8 cellular contexts compared by ENCODE assay signal in genomic region chr14:92122351-92122677, GRCh38. TPM values are rescaled to one million over a fixed set of nuclear protein-coding genes. Genes with fewer than 3 reads are reported as not detected.
DNase-seq lines count a peak whose midpoint lies in the region; ATAC-seq, FAIRE-seq and TF ChIP-seq lines count a peak whose summit lies in the region.

No MANE protein-coding gene starts in this region.

- ATAC-seq in A549 (peak; percentile 40 to 51), WTC11 (peak; percentile 12), HG03439 (IDR thresholded peaks at IDR 0.05; ENCODE audit: unreplicated experiment) (no peak)

- DNase-seq in A549 (ENCODE audit: low read depth in 1 of 2, low spot score in 1 of 2) (peak; percentile 10 to 18), GDM1 (lab: John Stamatoyannopoulos, UW) (peak; percentile 44), HTR-8/SVneo (ENCODE audit: insufficient read length, low spot score) (peak; percentile 12), WTC11 (ENCODE audit: low spot score) (no peak), foreskin fibroblast (peak in 1 of 2 donors; percentile 43), neural crest cell (ENCODE audit: low read depth, low spot score) (no peak), ecto neural progenitor cell (ENCODE audit: low spot score) (no peak)

- CTCF ChIA-PET in A549 (lab: Yijun Ruan, JAX) (interaction anchor here (0.6 to 10.3 kb wide), 6 partner anchors 12 to 569 kb away, joined by 3 to 99 read pairs (median 4); partner anchors contain the start of gene ATXN3), WTC11 (lab: Charles Lee) (interaction anchor here (0.5 to 8.2 kb wide), 6 partner anchors 15 to 231 kb away, joined by 3 to 91 read pairs (median 6); partner anchors contain the start of gene ATXN3)

- H3K27ac ChIP-seq in A549, result peak overlapping the region; percentile 97 to 98

- TF ChIP-seq RAD21 in A549 (conservative IDR thresholded peaks at IDR 0.05 in 1 of 2, IDR thresholded peaks at IDR 0.05 in 1 of 2), result no peak

- H3K4me2 ChIP-seq in A549, result peak overlapping the region; percentile 91

- H3K4me3 ChIP-seq in A549, result peak overlapping the region; percentile 94
- H3K4me3 ChIP-seq in foreskin fibroblast (ENCODE audit: low read depth in 1 of 2, low read length in 2 of 2), result peak overlapping the region; percentile 91 to 98

- H3K27me3 Mint-ChIP-seq in WTC11 (ENCODE audit: low read depth) (no peaks in the 10 kb centered on the region), neural crest cell (ENCODE audit: low read depth) (no peaks in the 10 kb centered on the region)

- H3K4me1 Mint-ChIP-seq in WTC11 (peaks cover 21% of the 10 kb centered on the region), neural crest cell (peaks cover 25% of the 10 kb centered on the region)

- POLR2A ChIA-PET in A549 (lab: Yijun Ruan, JAX) (interaction anchor here (0.6 to 5.2 kb wide), 6 partner anchors 11 to 672 kb away, joined by 3 to 60 read pairs (median 4); partner anchors contain the start of genes ATXN3, GOLGA5 and TRIP11), WTC11 (lab: Charles Lee) (interaction anchor here (0.7 to 3.6 kb wide), 6 partner anchors 15 to 201 kb away, joined by 3 to 30 read pairs (median 6); partner anchors contain the start of genes ATXN3, SLC24A4 and TRIP11)

- H3K36me3 Mint-ChIP-seq in WTC11 (peaks cover 32% of the 10 kb centered on the region), neural crest cell (ENCODE audit: low read depth) (peaks cover under 1% of the 10 kb centered on the region)

- H3K4me1 ChIP-seq in A549, result peaks cover 14% of the 10 kb centered on the region; the same call in 2 of the 3 replicates

- H3K4me3 Mint-ChIP-seq in WTC11, result peak overlapping the region; percentile 98
- H3K4me3 Mint-ChIP-seq in neural crest cell, result peak overlapping the region; percentile 98

- H3K9me3 Mint-ChIP-seq in WTC11 (no peaks in the 10 kb centered on the region), neural crest cell (no peaks in the 10 kb centered on the region)

- 1% methylated on average over 22 of the region's 22 CpGs for WGBS in A549 (ENCODE audit: missing lambda C conversion rate)

- FAIRE-seq in A549 (lab: Jason Lieb, UNC) (no peak), HTR-8/SVneo (lab: Jason Lieb, UNC) (no peak)

- peak overlapping the region; percentile 96 for H3K27ac Mint-ChIP-seq in WTC11
- H3K27ac Mint-ChIP-seq in neural crest cell (ENCODE audit: unreplicated experiment), result peak overlapping the region; percentile 99

- no peak for TF ChIP-seq CTCF in A549 (IDR thresholded peaks at IDR 0.05)
- no peak for TF ChIP-seq CTCF in WTC11 (IDR thresholded peaks at IDR 0.05)
- no peak for TF ChIP-seq CTCF in foreskin fibroblast (IDR thresholded peaks at IDR 0.05; ENCODE audit: low read depth, low read length)
- no peak for TF ChIP-seq CTCF in neural crest cell (conservative IDR thresholded peaks at IDR 0.05)

- H3K9me3 ChIP-seq in A549, result no peaks in the 10 kb centered on the region

- TF ChIP-seq EP300 in A549 (IDR thresholded peaks at IDR 0.05), result no peak

- TF ChIP-seq POLR2A in A549 (IDR thresholded peaks at IDR 0.05; ENCODE audit: low read length), result no peak

TF ChIP-seq in A549, 52 proteins besides CTCF, POLR2A, EP300 and RAD21:
- TF ChIP-seq PHF8 (IDR thresholded peaks at IDR 0.05; ENCODE audit: borderline replicate concordance, low read depth) (0 out of 2 replicates have a peak, but pooled peaks have one; percentile 29), MAX (IDR thresholded peaks at IDR 0.05) (0 out of 2 replicates have a peak, but pooled peaks have one; percentile 8), RNF2 (IDR thresholded peaks at IDR 0.05; ENCODE audit: borderline replicate concordance, low read depth) (no peak)
TF ChIP-seq in A549: peak in this region for 2.

TF ChIP-seq in WTC11, 78 proteins besides CTCF, POLR2A, EP300 and RAD21 (continues in another document):
- TF ChIP-seq STAT6 (CRISPR knock-in tag; conservative IDR thresholded peaks at IDR 0.05; ENCODE audit: low read depth) (no peak), AR (CRISPR knock-in tag; IDR thresholded peaks at IDR 0.05) (no peak)

RNA-seq across cellular contexts. Expression of gene CPSF2, which starts 0.5 kb away (rescaled TPM):
- polyA plus RNA-seq in A549 (2011; rRNA removed) (60.0 and 75.3 TPM in 2 replicates), A549 (2017; fragmentation: RNase III; extraction: RNeasy Plus Mini Kit Qiagen cat#74134 plus additional on column Dnase treatment) (50.7 to 57.3 TPM (median 54.6 TPM) in 3 replicates)
- polyA plus RNA-seq in A549 (2012; cell fraction: cytosol; rRNA removed), result 11.7 and 12.2 TPM in 2 replicates
- 6.3 and 7.2 TPM in 2 replicates for polyA plus RNA-seq in A549 (2012; cell fraction: nucleus; rRNA removed)
- polyA minus RNA-seq in A549 (2011; rRNA and poly(A)+ RNA removed), result 37.8 and 52.3 TPM in 2 replicates
- total RNA-seq in WTC11 (2021) (102 to 109 TPM (median 109 TPM) in 3 replicates), neural crest cell (81.7 and 91.1 TPM in 2 replicates)

RNA-seq across cellular contexts. Expression of gene NDUFB1, which starts 0.8 kb away (rescaled TPM):
- polyA plus RNA-seq in A549 (2011; rRNA removed) (397 and 704 TPM in 2 replicates), A549 (2017; fragmentation: RNase III; extraction: RNeasy Plus Mini Kit Qiagen cat#74134 plus additional on column Dnase treatment) (594 to 640 TPM (median 596 TPM) in 3 replicates)
- 353 and 539 TPM in 2 replicates for polyA plus RNA-seq in A549 (2012; cell fraction: cytosol; rRNA removed)
- polyA plus RNA-seq in A549 (2012; cell fraction: nucleus; rRNA removed), result 107 and 360 TPM in 2 replicates
- polyA minus RNA-seq in A549 (2011; rRNA and poly(A)+ RNA removed), result 54.7 and 63.4 TPM in 2 replicates
- total RNA-seq in WTC11 (2021) (114 to 121 TPM (median 116 TPM) in 3 replicates), neural crest cell (117 and 136 TPM in 2 replicates)

RNA-seq across cellular contexts. Expression of gene ATXN3, which starts 15.9 kb away (rescaled TPM):
- polyA plus RNA-seq in A549 (2011; rRNA removed), result 37.1 and 41.8 TPM in 2 replicates
- 6.6 and 8.4 TPM in 2 replicates for polyA plus RNA-seq in A549 (2012; cell fraction: cytosol; rRNA removed)
- polyA plus RNA-seq in A549 (2012; cell fraction: nucleus; rRNA removed), result 4.2 and 7.7 TPM in 2 replicates
- 23.8 to 25.2 TPM (median 24.4 TPM) in 3 replicates for polyA plus RNA-seq in A549 (2017; fragmentation: RNase III; extraction: RNeasy Plus Mini Kit Qiagen cat#74134 plus additional on column Dnase treatment)
- 7.4 and 12.3 TPM in 2 replicates for polyA minus RNA-seq in A549 (2011; rRNA and poly(A)+ RNA removed)
- 33.1 to 37.1 TPM (median 33.1 TPM) in 3 replicates for total RNA-seq in WTC11 (2021)
- total RNA-seq in neural crest cell, result 25.9 and 30.2 TPM in 2 replicates

Comparison
In these comparisons a context has a peak if more than half of its experiments do, and no peak if none do; other contexts are left out.
1. DNase-seq: peak in A549 (2 of 2), GDM1 (single experiment) and HTR-8/SVneo (single experiment); none in WTC11 (single experiment), neural crest cell (single experiment) and ecto neural progenitor cell (single experiment).
2. Of the 8 proteins assayed by ChIP-seq in both WTC11 and A549: peak only in WTC11: none; only in A549: MAX; in both: none; in neither: 7.